Comparison of ENCODE assay signal across 23 cellular contexts in genomic region chr6:4658486-4658885, GRCh38.
DNase-seq lines count a peak whose midpoint lies in the region; ATAC-seq, FAIRE-seq and TF ChIP-seq lines count a peak whose summit lies in the region.
"Had no signal": no experiment of that assay in that cellular context is flagged by ENCODE, and none has a peak within 500 bp of the region (broad histone marks: within the 10 kb centered on the region; RNA-seq: fewer than 3 reads in every experiment).

No MANE protein-coding gene starts in this region.

- H2BK120ac ChIP-seq in H1 (replicated peaks; ENCODE audit: low read depth, low read length), result no peak overlapping the region

- H3K4me3 Mint-ChIP-seq in astrocyte (ENCODE audit: unreplicated experiment), result peak overlapping the region; percentile 47
- H3K4me3 Mint-ChIP-seq: CD4-positive, alpha-beta T cell; GM23338 had no signal

- intact Hi-C loops in esophagus squamous epithelium (cut with DNase I), result no loop called here

- H3K27me3 Mint-ChIP-seq in astrocyte (ENCODE audit: low read depth, unreplicated experiment), result no peaks in the 10 kb centered on the region

- H3K23ac ChIP-seq in H1 (ENCODE audit: insufficient read length), result no peak overlapping the region

- 0 out of 2 replicates have a peak overlapping the region, but pooled peaks have one; percentile 18 for H2BK12ac ChIP-seq in H1 (ENCODE audit: low read depth, low read length)

- no peak overlapping the region for H3K14ac ChIP-seq in H1 (ENCODE audit: insufficient read length)

- no peak overlapping the region; the same call in 1 of the 2 replicates for H2BK20ac ChIP-seq in H1 (ENCODE audit: low read length)

- H4K8ac ChIP-seq in H1 (ENCODE audit: extremely low read depth, insufficient read depth, low read length), result no peak overlapping the region

- H3K4ac ChIP-seq in H1 (replicated peaks; ENCODE audit: insufficient read length, low read depth, low read length), result no peak overlapping the region

- H3K27me3 ChIP-seq in astrocyte (ENCODE audit: insufficient read depth, low read length) (no peaks in the 10 kb centered on the region), H1 (replicated peaks in 1 of 4; ENCODE audit: control insufficient read depth in 3 of 4, extremely low read depth in 1 of 4, insufficient read depth in 3 of 4, low read length in 3 of 4) (peaks cover 0 to 2% (median 0%) of the 10 kb centered on the region in 4 experiments; a peak in 3 of 7 replicates), esophagus squamous epithelium (no peaks in the 10 kb centered on the region)
- H3K27me3 ChIP-seq: BLaER1 treated with 17β-estradiol and CSF1 and Interleukin-3, amounts not matched to agents 10 nM and 100 nM had no signal

- TF ChIP-seq RAD21 in H1 (IDR thresholded peaks at IDR 0.05 in 1 of 2, conservative IDR thresholded peaks at IDR 0.05 in 1 of 2; ENCODE audit: low read depth in 2 of 2, low read length in 2 of 2), result no peak

- no peaks in the 10 kb centered on the region for H3K23me2 ChIP-seq in H1 (ENCODE audit: low read depth, low read length)

- H3K9me3 Mint-ChIP-seq in astrocyte (ENCODE audit: unreplicated experiment), result peaks cover 3% of the 10 kb centered on the region
- H3K9me3 Mint-ChIP-seq: CD4-positive, alpha-beta T cell; GM23338 had no signal

- POLR2A ChIA-PET in H1 (lab: Charles Lee; ENCODE audit: partially characterized antibody), result no interaction called here

- H3K9ac ChIP-seq in astrocyte (ENCODE audit: low read length), result no peak overlapping the region
- no peak overlapping the region for H3K9ac ChIP-seq in H1 (replicated peaks in 1 of 4; ENCODE audit: extremely low read depth in 1 of 4, low read depth in 3 of 4, low read length in 3 of 4)
- H3K9ac ChIP-seq: BLaER1 treated with 17β-estradiol and CSF1 and Interleukin-3, amounts not matched to agents 10 nM and 100 nM; KMS-11 had no signal

- CTCF ChIA-PET in H1 (lab: Charles Lee; ENCODE audit: partially characterized antibody), result no interaction called here

- no peak overlapping the region for H2AFZ ChIP-seq in astrocyte (ENCODE audit: low read depth, low read length)
- H2AFZ ChIP-seq in H1 (ENCODE audit: low read length), result no peak overlapping the region
- H2AFZ ChIP-seq: GM23338, PC-9 had no signal

- H3K18ac ChIP-seq in H1 (ENCODE audit: extremely low read depth, low read length), result peak overlapping the region; percentile 29; the same call in 1 of the 2 replicates

- WGBS in H1 (ENCODE audit: extremely low coverage in 1 of 2, insufficient coverage in 1 of 2, insufficient read length in 1 of 2, insufficient replicate concordance in 2 of 2, low coverage in 1 of 2, low lambda C conversion rate in 2 of 2, missing lambda C conversion rate in 1 of 2), 2 experiments, result 85% methylated on average over 6 of the region's 6 CpGs; no CpG with 5 or more reads in 1 of the 2 experiments
- WGBS in esophagus squamous epithelium, 2 donors, result 82 to 88% methylated on average over 6 of the region's 6 CpGs

- TF ChIP-seq CTCF in astrocyte (IDR thresholded peaks at IDR 0.05; ENCODE audit: insufficient read depth, low read depth, low read length) (no peak), H1 (IDR thresholded peaks at IDR 0.05; ENCODE audit: control extremely low read depth in 1 of 3, insufficient read depth in 1 of 3, low read depth in 1 of 3, low read length in 3 of 3) (no peak), esophagus squamous epithelium (IDR thresholded peaks at IDR 0.05) (no peak)

- no peak overlapping the region for H4K91ac ChIP-seq in H1 (replicated peaks; ENCODE audit: insufficient read length, low read length)

- no peak overlapping the region for H2BK5ac ChIP-seq in H1 (ENCODE audit: low read depth, low read length)

- H3K56ac ChIP-seq in H1 (replicated peaks; ENCODE audit: insufficient read length, low read depth, low read length), result no peak overlapping the region

- ATAC-seq in left lobe of liver (no peak), SK-N-SH treated with all-trans-retinoic acid at 6 μM for 48 hours (no peak), HG02623 (IDR thresholded peaks at IDR 0.05; ENCODE audit: unreplicated experiment) (no peak)
- ATAC-seq: A549, GM23338 had no signal

- H3K4me3 ChIP-seq in astrocyte (ENCODE audit: insufficient read depth, low read depth, low read length), result no peak overlapping the region
- no peak overlapping the region for H3K4me3 ChIP-seq in H1 (ENCODE audit: extremely low read depth in 1 of 4, insufficient read depth in 2 of 4, low read depth in 3 of 4, low read length in 4 of 4)
- H3K4me3 ChIP-seq in esophagus squamous epithelium, result no peak overlapping the region
- H3K4me3 ChIP-seq: A549; BLaER1 treated with 17β-estradiol and CSF1 and Interleukin-3, amounts not matched to agents 10 nM and 100 nM; GM23338; PC-9 had no signal

- H3K79me2 ChIP-seq in astrocyte (ENCODE audit: insufficient read depth, low read length) (no peaks in the 10 kb centered on the region), H1 (ENCODE audit: control insufficient read depth in 1 of 2, insufficient read depth in 2 of 2, low read length in 2 of 2) (no peaks in the 10 kb centered on the region)

- H3K4me2 ChIP-seq in astrocyte (ENCODE audit: low read length), result no peak overlapping the region
- H3K4me2 ChIP-seq in H1 (ENCODE audit: insufficient read depth in 1 of 2, low read depth in 2 of 2, low read length in 2 of 2), result no peak overlapping the region
- H3K4me2 ChIP-seq: A549; BLaER1 treated with 17β-estradiol and CSF1 and Interleukin-3, amounts not matched to agents 10 nM and 100 nM; GM23338; KMS-11; PC-9 had no signal

- H3K9me3 ChIP-seq in astrocyte (ENCODE audit: insufficient read depth, low read depth, low read length), result peaks cover 2% of the 10 kb centered on the region
- no peaks in the 10 kb centered on the region for H3K9me3 ChIP-seq in H1 (ENCODE audit: insufficient read depth in 2 of 2, low read depth in 1 of 2, low read length in 1 of 2)
- no peaks in the 10 kb centered on the region for H3K9me3 ChIP-seq in esophagus squamous epithelium
- H3K9me3 ChIP-seq: A549; BLaER1 treated with 17β-estradiol and CSF1 and Interleukin-3, amounts not matched to agents 10 nM and 100 nM had no signal

- no peaks in the 10 kb centered on the region for H3K79me1 ChIP-seq in H1 (ENCODE audit: low read depth, low read length)

- DNase-seq in astrocyte (ENCODE audit: low read depth), result no peak
- DNase-seq in H1 (ENCODE audit: low read depth in 1 of 2, low spot score in 2 of 2), result no peak
- DNase-seq in left lobe of liver (ENCODE audit: low spot score), result peak; percentile 16
- DNase-seq in esophagus squamous epithelium (lab: John Stamatoyannopoulos, UW), result no peak
- DNase-seq in NCI-H774 (lab: John Stamatoyannopoulos, UW), result no peak
- DNase-seq: AML-193; CD4-positive, alpha-beta T cell; HCEC 1CT; NCI-H1048; NCI-H1417; NCI-H1694; NCI-H2029 treated with DMSO at 0.1 percent for 48 hours; NCI-H446 treated with DMSO at 0.1 percent for 48 hours; NCI-H526; PC-9; SHP77 treated with DMSO at 0.1 percent for 48 hours had no signal

- no peaks in the 10 kb centered on the region for H3K36me3 ChIP-seq in astrocyte (ENCODE audit: insufficient read depth, low read length)
- H3K36me3 ChIP-seq in H1 (ENCODE audit: control insufficient read depth in 2 of 4, insufficient read depth in 4 of 4, low read length in 3 of 4), result no peaks in the 10 kb centered on the region
- no peaks in the 10 kb centered on the region for H3K36me3 ChIP-seq in esophagus squamous epithelium
- H3K36me3 ChIP-seq: BLaER1 treated with 17β-estradiol and CSF1 and Interleukin-3, amounts not matched to agents 10 nM and 100 nM had no signal

- peaks cover 14% of the 10 kb centered on the region for H3K4me1 Mint-ChIP-seq in astrocyte (ENCODE audit: low read depth, unreplicated experiment)

- no peak for TF ChIP-seq EP300 in H1 (IDR thresholded peaks at IDR 0.05; ENCODE audit: borderline replicate concordance in 1 of 2, low read depth in 2 of 2, low read length in 2 of 2)

- H2AK5ac ChIP-seq in H1 (ENCODE audit: low read depth, low read length), result no peak overlapping the region

- no peak overlapping the region for H4K5ac ChIP-seq in H1 (ENCODE audit: insufficient read length, low read depth, low read length)

- H3K36me3 Mint-ChIP-seq in astrocyte (ENCODE audit: low read depth, unreplicated experiment), result no peaks in the 10 kb centered on the region

- H3K4me1 ChIP-seq in astrocyte (ENCODE audit: insufficient read depth, low read length), result no peaks in the 10 kb centered on the region
- peaks cover 3 to 26% (median 14%) of the 10 kb centered on the region in 4 experiments for H3K4me1 ChIP-seq in H1 (replicated peaks in 1 of 4; ENCODE audit: control insufficient read depth in 3 of 4, insufficient read depth in 4 of 4, low read length in 3 of 4)
- peaks cover 0 to 5% (median 3%) of the 10 kb centered on the region in 3 donors for H3K4me1 ChIP-seq in esophagus squamous epithelium
- H3K4me1 ChIP-seq: A549; BLaER1 treated with 17β-estradiol and CSF1 and Interleukin-3, amounts not matched to agents 10 nM and 100 nM had no signal

- no peaks in the 10 kb centered on the region for H4K20me1 ChIP-seq in astrocyte (ENCODE audit: insufficient read depth, low read length)
- no peaks in the 10 kb centered on the region for H4K20me1 ChIP-seq in H1 (replicated peaks in 1 of 2; ENCODE audit: control insufficient read depth in 1 of 2, insufficient read depth in 2 of 2, low read length in 2 of 2)
- H4K20me1 ChIP-seq: BLaER1 treated with 17β-estradiol and CSF1 and Interleukin-3, amounts not matched to agents 10 nM and 100 nM had no signal

- H2BK15ac ChIP-seq in H1 (ENCODE audit: low read length), result peak overlapping the region; percentile 13; the same call in 1 of the 2 replicates

- TF ChIP-seq POLR2A in H1 (IDR thresholded peaks at IDR 0.05; ENCODE audit: control extremely low read depth in 1 of 2, low read depth in 2 of 2, low read length in 2 of 2), result no peak
- TF ChIP-seq POLR2A in esophagus squamous epithelium (IDR thresholded peaks at IDR 0.05), result no peak

- H3K27ac ChIP-seq in astrocyte (ENCODE audit: low read depth, low read length) (no peak overlapping the region), H1 (ENCODE audit: low read depth, low read length) (no peak overlapping the region), esophagus squamous epithelium (no peak overlapping the region)
- H3K27ac ChIP-seq: A549; BLaER1 treated with 17β-estradiol and CSF1 and Interleukin-3, amounts not matched to agents 10 nM and 100 nM; KMS-11; PC-9 had no signal

- no peak overlapping the region for H3K27ac Mint-ChIP-seq in astrocyte (ENCODE audit: unreplicated experiment)
- H3K27ac Mint-ChIP-seq: CD4-positive, alpha-beta T cell; GM23338 had no signal

- FAIRE-seq in astrocyte (lab: Jason Lieb, UNC) (no peak), H1 (lab: Jason Lieb, UNC) (no peak)
- FAIRE-seq: A549, G401.6 had no signal

TF ChIP-seq in SK-N-SH treated with all-trans-retinoic acid at 6 μM for 48 hours, 23 proteins besides CTCF, POLR2A, EP300 and RAD21 (continues in another document):
- no peak for TF ChIP-seq TCF4 (CRISPR knock-in tag; IDR thresholded peaks at IDR 0.05; ENCODE audit: borderline replicate concordance)
